In genomic region chr1:208324005-208324404, GRCh38 we compare ENCODE assay signal across 36 cellular contexts.
"Had no signal": no experiment of that assay in that cellular context is flagged by ENCODE, and none has a peak within 500 bp of the region (broad histone marks: within the 10 kb centered on the region; RNA-seq: fewer than 3 reads in every experiment).

No MANE protein-coding gene starts in this region.

- H3K4me1 Mint-ChIP-seq: activated CD4-positive, alpha-beta T cell treated with anti-CD3 and anti-CD28 coated beads for 36 hours; activated CD4-positive, alpha-beta T cell treated with anti-CD3 and anti-CD28 coated beads, Interleukin-2, amount 10 ng/mL, durations not matched to agents 7 days and 5 days had no signal

- H3K4me3 Mint-ChIP-seq: activated CD4-positive, alpha-beta T cell treated with anti-CD3 and anti-CD28 coated beads for 36 hours; activated CD4-positive, alpha-beta T cell treated with anti-CD3 and anti-CD28 coated beads, Interleukin-2, amount 10 ng/mL, durations not matched to agents 7 days and 5 days; activated CD8-positive, alpha-beta T cell treated with anti-CD3 and anti-CD28 coated beads, Interleukin-2, amount 10 ng/mL, durations not matched to agents 7 days and 5 days; activated naive CD4-positive, alpha-beta T cell treated with anti-CD3 and anti-CD28 coated beads for 36 hours; activated T-cell treated with anti-CD3 and anti-CD28 coated beads, Interleukin-2, amount 50 U/mL, for 24 hours; activated T-helper 1 cell treated with anti-CD3 and anti-CD28 coated beads, Interleukin-12 subunit alpha, Interleukin-12 subunit beta, Interleukin-2, Interleukin-4 antibody, amounts not matched to agents 30 ng/mL and 10 ng/mL and 1 ng/mL, durations not matched to agents 14 hours and 24 hours and 36 hours; brain; T-helper 1 cell treated with Interleukin-12 subunit alpha and Interleukin-12 subunit beta and Interleukin-4 antibody, amounts not matched to agents 30 μg/mL and 1 μg/mL, for 36 hours; T-helper 2 cell treated with Interferon-gamma antibody and Interleukin-4, amounts not matched to agents 5 μg/mL and 100 μg/mL, for 36 hours had no signal

- H3K36me3 ChIP-seq: adrenal gland, MG63, Peyer's patch, SJSA1 had no signal

- H3K36me3 Mint-ChIP-seq: activated naive CD4-positive, alpha-beta T cell treated with anti-CD3 and anti-CD28 coated beads, Interleukin-2, amount 50 U/mL, for 72 hours; brain had no signal

- H3K9me3 Mint-ChIP-seq: activated CD4-positive, alpha-beta T cell treated with anti-CD3 and anti-CD28 coated beads, Interleukin-2, amount 10 ng/mL, durations not matched to agents 7 days and 5 days; activated naive CD4-positive, alpha-beta T cell treated with anti-CD3 and anti-CD28 coated beads for 36 hours; activated naive CD4-positive, alpha-beta T cell treated with anti-CD3 and anti-CD28 coated beads, Interleukin-2, amount 50 U/mL, for 72 hours; activated T-cell treated with anti-CD3 and anti-CD28 coated beads, Interleukin-2, amount 50 U/mL, for 24 hours; activated T-helper 1 cell treated with anti-CD3 and anti-CD28 coated beads, Interleukin-12 subunit alpha, Interleukin-12 subunit beta, Interleukin-2, Interleukin-4 antibody, amounts not matched to agents 30 ng/mL and 10 ng/mL and 1 ng/mL, durations not matched to agents 14 hours and 24 hours and 36 hours; T-helper 1 cell treated with Interleukin-12 subunit alpha and Interleukin-12 subunit beta and Interleukin-4 antibody, amounts not matched to agents 30 μg/mL and 1 μg/mL, for 36 hours; T-helper 2 cell treated with Interferon-gamma antibody and Interleukin-4, amounts not matched to agents 5 μg/mL and 100 μg/mL, for 36 hours had no signal

- H3K27ac Mint-ChIP-seq: activated CD4-positive, alpha-beta T cell treated with anti-CD3 and anti-CD28 coated beads for 36 hours; activated CD4-positive, alpha-beta T cell treated with anti-CD3 and anti-CD28 coated beads, Interleukin-2, amount 10 ng/mL, durations not matched to agents 7 days and 5 days; activated CD8-positive, alpha-beta T cell treated with anti-CD3 and anti-CD28 coated beads, Interleukin-2, amount 10 ng/mL, durations not matched to agents 7 days and 5 days; activated naive CD4-positive, alpha-beta T cell treated with anti-CD3 and anti-CD28 coated beads for 36 hours; activated naive CD4-positive, alpha-beta T cell treated with anti-CD3 and anti-CD28 coated beads, Interleukin-2, amount 50 U/mL, for 72 hours; activated T-cell treated with anti-CD3 and anti-CD28 coated beads, Interleukin-2, amount 50 U/mL, for 24 hours; activated T-helper 1 cell treated with anti-CD3 and anti-CD28 coated beads, Interleukin-12 subunit alpha, Interleukin-12 subunit beta, Interleukin-2, Interleukin-4 antibody, amounts not matched to agents 30 ng/mL and 10 ng/mL and 1 ng/mL, durations not matched to agents 14 hours and 24 hours and 36 hours; T-helper 1 cell treated with Interleukin-12 subunit alpha and Interleukin-12 subunit beta and Interleukin-4 antibody, amounts not matched to agents 30 μg/mL and 1 μg/mL, for 36 hours; T-helper 2 cell treated with Interferon-gamma antibody and Interleukin-4, amounts not matched to agents 5 μg/mL and 100 μg/mL, for 36 hours had no signal

- H3K4me2 ChIP-seq: SK-N-SH had no signal

- DNase-seq: activated CD4-positive, alpha-beta T cell treated with anti-CD3 and anti-CD28 coated beads for 36 hours; activated CD4-positive, alpha-beta T cell treated with anti-CD3 and anti-CD28 coated beads, Interleukin-2, amount 10 ng/mL, durations not matched to agents 7 days and 5 days; activated CD4-positive, alpha-beta T cell treated with anti-CD3 and anti-CD28 coated beads, Interleukin-2, amount 50 U/mL, for 48 hours; activated CD8-positive, alpha-beta T cell treated with anti-CD3 and anti-CD28 coated beads, Interleukin-2, amount 10 ng/mL, durations not matched to agents 7 days and 5 days; activated gamma-delta T cell treated with Interleukin-2 at 50 U/mL for 16 hours; activated naive CD4-positive, alpha-beta T cell treated with anti-CD3 and anti-CD28 coated beads for 36 hours; activated T-cell treated with anti-CD3 and anti-CD28 coated beads, Interleukin-2, amount 50 U/mL, for 24 hours; adrenal gland; anterior cingulate cortex; caudate nucleus; Kasumi-1; KG1; MG63; NCI-H1048; NCI-H1105 treated with DMSO at 0.1 percent for 48 hours; NCI-H1436; NCI-H1694; NCI-H1930; NCI-H2081 treated with DMSO at 0.1 percent for 48 hours; NCI-H226; NCI-H446 treated with DMSO at 0.1 percent for 48 hours; NCI-H524; NCI-H69; NCI-H82; PC-3; Peyer's patch; RPMI8226; SHP77 treated with DMSO at 0.1 percent for 48 hours; SK-N-SH had no signal

- H3K27ac ChIP-seq: adrenal gland, Peyer's patch, SJSA1 had no signal

- H3K9me2 ChIP-seq: SK-N-SH had no signal

- ATAC-seq: activated CD4-positive, alpha-beta T cell treated with anti-CD3 and anti-CD28 coated beads for 36 hours; activated CD4-positive, CD25-positive, alpha-beta regulatory T cell treated with anti-CD3 and anti-CD28 coated beads, Interleukin-2, amount 50 U/mL, for 24 hours; activated CD8-positive, alpha-beta T cell treated with anti-CD3 and anti-CD28 coated beads, Interleukin-2, amount 10 ng/mL, durations not matched to agents 7 days and 5 days; activated naive CD4-positive, alpha-beta T cell treated with anti-CD3 and anti-CD28 coated beads, Interleukin-2, amount 50 U/mL, for 72 hours; PC-3 had no signal

- H3K27me3 ChIP-seq: adrenal gland, Peyer's patch, SJSA1 had no signal

- H3K4me1 ChIP-seq: adrenal gland, Peyer's patch, SJSA1 had no signal

- H3K4me3 ChIP-seq: adrenal gland, MG63, Peyer's patch, SJSA1 had no signal
